ENCODE assay signal across 19 cellular contexts in genomic region chr2:137770161-137770560, GRCh38.
"Had no signal": no experiment of that assay in that cellular context is flagged by ENCODE, and none has a peak within 500 bp of the region (broad histone marks: within the 10 kb centered on the region; RNA-seq: fewer than 3 reads in every experiment).

No MANE protein-coding gene starts in this region.

- H3K36me3 ChIP-seq: prostate gland, sigmoid colon, stomach, thyroid gland had no signal

- H3K4me3 ChIP-seq: lung, mucosa of descending colon, prostate gland, sigmoid colon, stomach, thyroid gland had no signal

- H3K27ac ChIP-seq: prostate gland, sigmoid colon, stomach, thyroid gland had no signal

- H3K9me3 ChIP-seq: mucosa of descending colon, prostate gland, sigmoid colon, stomach, thyroid gland had no signal

- FAIRE-seq: frontal cortex, kidney had no signal

- DNase-seq: cortex of kidney; effector CD4-positive, alpha-beta T cell; hypothalamus; immature natural killer cell; kidney; mucosa of descending colon; naive B cell; nucleus accumbens; right cardiac atrium; sigmoid colon; stimulated activated CD4-positive, alpha-beta T cell treated with anti-CD3 and anti-CD28 coated beads, Interleukin-2, amount 100 ng/mL, for 24 hours; stimulated activated CD4-positive, alpha-beta T cell treated with anti-CD3 and anti-CD28 coated beads, Interleukin-4, amount 100 ng/mL, for 24 hours; stimulated activated naive CD4-positive, alpha-beta T cell treated with Interleukin-2 at 50 U/mL for 16 hours; stomach; thyroid gland; trophoblast cell had no signal

- H3K27me3 ChIP-seq: sigmoid colon, stomach, thyroid gland had no signal

- H3K4me1 ChIP-seq: prostate gland, sigmoid colon, stomach, thyroid gland had no signal
